In the genomic region with DNA sequence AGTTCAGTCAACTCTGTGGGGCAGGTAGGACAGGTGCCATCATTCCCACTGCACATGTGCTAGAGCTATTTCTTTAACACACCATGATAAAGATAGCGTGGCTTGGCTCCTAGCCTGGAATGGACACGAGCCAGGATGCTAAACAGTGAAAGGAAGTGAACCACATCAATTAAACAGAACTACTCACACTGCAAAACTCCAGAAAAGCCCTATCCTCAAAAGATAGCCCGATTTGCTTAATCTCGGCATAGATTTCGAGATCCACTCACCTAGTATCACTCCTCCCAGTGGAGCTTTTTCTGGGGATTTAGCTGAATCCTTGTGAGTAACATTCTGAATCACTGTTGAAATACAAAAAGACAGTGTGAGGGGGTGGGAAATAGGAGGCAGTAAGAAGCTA, we compare ENCODE assay signal across 11 cellular contexts.
A peak's percentile ranks its signal among the peaks of the same experiment; 100 is the strongest.
DNase-seq lines count a peak whose midpoint lies in the region; ATAC-seq lines count a peak whose summit lies in the region.
"Had no signal": no experiment of that assay in that cellular context is flagged by ENCODE, and none has a peak within 500 bp of the region (broad histone marks: within the 10 kb centered on the region; RNA-seq: fewer than 3 reads in every experiment).

No MANE protein-coding gene starts in this region.

- no peak overlapping the region for H3K27ac Mint-ChIP-seq in activated naive CD8-positive, alpha-beta T cell treated with anti-CD3 and anti-CD28 coated beads for 36 hours
- H3K27ac Mint-ChIP-seq: activated naive CD4-positive, alpha-beta T cell treated with anti-CD3 and anti-CD28 coated beads, Interleukin-2, amount 50 U/mL, for 24 hours; IgD-negative memory B cell; T-helper 1 cell treated with Interleukin-12 subunit alpha and Interleukin-12 subunit beta and Interleukin-4 antibody, amounts not matched to agents 30 μg/mL and 1 μg/mL, for 36 hours had no signal

- ATAC-seq in esophagus mucosa (peak; percentile 81), GM21737 (IDR thresholded peaks at IDR 0.05; ENCODE audit: unreplicated experiment) (no peak), HG03108 (IDR thresholded peaks at IDR 0.05; ENCODE audit: unreplicated experiment) (no peak)

- H3K36me3 Mint-ChIP-seq in activated naive CD8-positive, alpha-beta T cell treated with anti-CD3 and anti-CD28 coated beads for 36 hours: no peaks in the 10 kb centered on the region
- H3K36me3 Mint-ChIP-seq: activated naive CD4-positive, alpha-beta T cell treated with anti-CD3 and anti-CD28 coated beads, Interleukin-2, amount 50 U/mL, for 24 hours had no signal

- no peaks in the 10 kb centered on the region for H3K4me1 Mint-ChIP-seq in activated naive CD8-positive, alpha-beta T cell treated with anti-CD3 and anti-CD28 coated beads for 36 hours
- H3K4me1 Mint-ChIP-seq: activated naive CD4-positive, alpha-beta T cell treated with anti-CD3 and anti-CD28 coated beads, Interleukin-2, amount 50 U/mL, for 24 hours; IgD-negative memory B cell had no signal

- no peaks in the 10 kb centered on the region for H3K9me3 Mint-ChIP-seq in activated naive CD8-positive, alpha-beta T cell treated with anti-CD3 and anti-CD28 coated beads for 36 hours
- H3K9me3 Mint-ChIP-seq: IgD-negative memory B cell; T-helper 1 cell treated with Interleukin-12 subunit alpha and Interleukin-12 subunit beta and Interleukin-4 antibody, amounts not matched to agents 30 μg/mL and 1 μg/mL, for 36 hours had no signal

- DNase-seq in EH (ENCODE audit: low read depth) (peak; percentile 84), NCI-H774 (lab: John Stamatoyannopoulos, UW) (peak; percentile 32), pulmonary artery endothelial cell (ENCODE audit: low read depth, low spot score) (peak; percentile 64), NCI-H510A (lab: John Stamatoyannopoulos, UW) (no peak)
- no peak for DNase-seq in activated naive CD8-positive, alpha-beta T cell treated with anti-CD3 and anti-CD28 coated beads for 36 hours

- no peak overlapping the region for H3K4me3 Mint-ChIP-seq in activated naive CD8-positive, alpha-beta T cell treated with anti-CD3 and anti-CD28 coated beads for 36 hours
- H3K4me3 Mint-ChIP-seq: activated naive CD4-positive, alpha-beta T cell treated with anti-CD3 and anti-CD28 coated beads, Interleukin-2, amount 50 U/mL, for 24 hours; IgD-negative memory B cell; T-helper 1 cell treated with Interleukin-12 subunit alpha and Interleukin-12 subunit beta and Interleukin-4 antibody, amounts not matched to agents 30 μg/mL and 1 μg/mL, for 36 hours had no signal

- H3K27me3 Mint-ChIP-seq in activated naive CD8-positive, alpha-beta T cell treated with anti-CD3 and anti-CD28 coated beads for 36 hours: peaks cover 13% of the 10 kb centered on the region
- H3K27me3 Mint-ChIP-seq: IgD-negative memory B cell had no signal

Comparison
In these comparisons a context has a peak if more than half of its experiments do, and no peak if none do; other contexts are left out.
1. DNase-seq: peak in EH (single experiment), NCI-H774 (single experiment) and pulmonary artery endothelial cell (single experiment); none in NCI-H510A (single experiment) and activated naive CD8-positive, alpha-beta T cell treated with anti-CD3 and anti-CD28 coated beads for 36 hours (single experiment).